In genomic region chr13:75302031-75302430, GRCh38 we compare ENCODE assay signal across 23 cellular contexts.
A peak's percentile ranks its signal among the peaks of the same experiment; 100 is the strongest.
DNase-seq lines count a peak whose midpoint lies in the region; ATAC-seq, FAIRE-seq and TF ChIP-seq lines count a peak whose summit lies in the region.
"Had no signal": no experiment of that assay in that cellular context is flagged by ENCODE, and none has a peak within 500 bp of the region (broad histone marks: within the 10 kb centered on the region; RNA-seq: fewer than 3 reads in every experiment).

No MANE protein-coding gene starts in this region.

- H3K27me3 Mint-ChIP-seq in activated T-cell treated with anti-CD3 and anti-CD28 coated beads, Interleukin-2, amount 50 U/mL, for 24 hours = no peaks in the 10 kb centered on the region
- H3K27me3 Mint-ChIP-seq: CD8-positive, alpha-beta memory T cell had no signal

- no peak for TF ChIP-seq RAD21 in HepG2 (CRISPR knock-in tag; IDR thresholded peaks at IDR 0.05)

- H3K4me3 ChIP-seq in fibroblast of mammary gland (ENCODE audit: control insufficient read depth, low read depth, low read length) (no peak overlapping the region), HepG2 (replicated peaks in 1 of 3; ENCODE audit: insufficient read depth in 1 of 3, low read depth in 2 of 3, low read length in 3 of 3) (no peak overlapping the region)
- H3K4me3 ChIP-seq in effector memory CD4-positive, alpha-beta T cell (ENCODE audit: insufficient read depth, low read depth, low read length, poor library complexity, severe bottlenecking) = no peak overlapping the region
- H3K4me3 ChIP-seq: SK-N-MC had no signal

- CTCF ChIA-PET in HepG2 (lab: Yijun Ruan, JAX; ENCODE audit: low intra/inter-chr PET ratio, low total read pairs) = interaction anchor here (1.0 kb wide), 1 partner anchor 56 kb away, joined by 3 read pairs; no protein-coding TSS in a partner anchor

- intact Hi-C loops in HepG2 (cut with micrococcal nuclease; ENCODE audit: unreplicated experiment) = loop anchor here (5.0 kb wide), 1 partner anchor 245 kb away; the partner anchor contains the start of gene UCHL3

- H3K9me3 ChIP-seq in HepG2 (ENCODE audit: low read length) = no peaks in the 10 kb centered on the region
- no peaks in the 10 kb centered on the region for H3K9me3 ChIP-seq in effector memory CD4-positive, alpha-beta T cell (ENCODE audit: control insufficient read depth, low read length)

- in situ Hi-C loops in HepG2 (cut with HindIII; ENCODE audit: extremely low pct_ligation_motif_present, low pct_unique_long_range_greater_than_20kb) = no loop called here

- TF ChIP-seq POLR2A in HepG2 (IDR thresholded peaks at IDR 0.05; ENCODE audit: insufficient read depth in 1 of 2, low read depth in 2 of 2, low read length in 2 of 2) = no peak

- H3K36me3 ChIP-seq in HepG2 (replicated peaks in 1 of 2; ENCODE audit: control insufficient read depth in 1 of 2, insufficient read depth in 2 of 2, low read length in 2 of 2) = peaks cover 11 to 40% of the 10 kb centered on the region in 2 experiments
- peaks cover 20% of the 10 kb centered on the region for H3K36me3 ChIP-seq in effector memory CD4-positive, alpha-beta T cell (ENCODE audit: control insufficient read depth, insufficient read depth, low read length)

- no peaks in the 10 kb centered on the region for H3K9me3 Mint-ChIP-seq in activated T-cell treated with anti-CD3 and anti-CD28 coated beads, Interleukin-2, amount 50 U/mL, for 24 hours
- H3K9me3 Mint-ChIP-seq: CD8-positive, alpha-beta memory T cell; H9; HFFc6 had no signal

- H3K4me2 ChIP-seq in HepG2 (ENCODE audit: low read depth, low read length) = no peak overlapping the region; the same call in 1 of the 2 replicates

- H2AFZ ChIP-seq in HepG2 (ENCODE audit: low read length) = no peak overlapping the region

- H3K79me2 ChIP-seq in HepG2 (ENCODE audit: insufficient read depth, low read length) = no peaks in the 10 kb centered on the region

- TF ChIP-seq EP300 in HepG2 (IDR thresholded peaks at IDR 0.05; ENCODE audit: low read depth in 2 of 2, low read length in 2 of 2) (peak in 1 of 2 experiments; percentile 64; a peak in 2 of 4 replicates), HepG2 (CRISPR knock-in tag; IDR thresholded peaks at IDR 0.05; ENCODE audit: borderline replicate concordance) (0 out of 2 replicates have a peak, but pooled peaks have one; percentile 17)

- POLR2A ChIA-PET in HepG2 (lab: Yijun Ruan, JAX) = interaction anchor here (0.9 kb wide), 1 partner anchor 38 kb away, joined by 4 read pairs; no protein-coding TSS in a partner anchor

- H3K36me3 Mint-ChIP-seq in activated T-cell treated with anti-CD3 and anti-CD28 coated beads, Interleukin-2, amount 50 U/mL, for 24 hours (ENCODE audit: low read depth) = peaks cover 86% of the 10 kb centered on the region

- peak overlapping the region; percentile 50 for H3K27ac Mint-ChIP-seq in activated T-cell treated with anti-CD3 and anti-CD28 coated beads, Interleukin-2, amount 50 U/mL, for 24 hours
- H3K27ac Mint-ChIP-seq: HFFc6 had no signal

- peaks cover 26% of the 10 kb centered on the region for H3K4me1 ChIP-seq in HepG2 (ENCODE audit: insufficient read depth, low read length)
- no peaks in the 10 kb centered on the region for H3K4me1 ChIP-seq in effector memory CD4-positive, alpha-beta T cell (ENCODE audit: control insufficient read depth, insufficient read depth, low read length, poor library complexity, severe bottlenecking)

- no peaks in the 10 kb centered on the region for H3K27me3 ChIP-seq in HepG2 (ENCODE audit: control insufficient read depth in 1 of 2, insufficient read depth in 2 of 2, low read length in 2 of 2)
- H3K27me3 ChIP-seq in effector memory CD4-positive, alpha-beta T cell (replicated peaks; ENCODE audit: control insufficient read depth, insufficient read depth, low read length, poor library complexity, severe bottlenecking) = no peaks in the 10 kb centered on the region

- BruUV-seq in HepG2 (replicated peaks; lab: Mats Ljungman, UMichigan) = no TSS peak

- H3K4me1 Mint-ChIP-seq in activated T-cell treated with anti-CD3 and anti-CD28 coated beads, Interleukin-2, amount 50 U/mL, for 24 hours (ENCODE audit: low read depth) = peaks cover 63% of the 10 kb centered on the region

- FAIRE-seq in HepG2 (lab: Jason Lieb, UNC) = no peak

- H3K9ac ChIP-seq in HepG2 (ENCODE audit: insufficient read depth, low read depth, low read length) = no peak overlapping the region

- DNase-seq in activated T-cell treated with anti-CD3 and anti-CD28 coated beads, Interleukin-2, amount 50 U/mL, for 24 hours = no peak
- DNase-seq in activated T-cell treated with anti-CD3 and anti-CD28 coated beads, Interleukin-2, amount 50 U/mL, for 48 hours = no peak
- DNase-seq in fibroblast of mammary gland (ENCODE audit: low read depth) (peak; percentile 5), HepG2 (ENCODE audit: low spot score) (peak; percentile 49), HUDEP-2 (lab: John Stamatoyannopoulos, UW; ENCODE audit: unreplicated experiment in 76 of 76) (no peak), kidney tubule cell (ENCODE audit: low spot score) (no peak)
- DNase-seq in effector memory CD4-positive, alpha-beta T cell = no peak
- DNase-seq: AML-193; C1 segment of cervical spinal cord; CD8-positive, alpha-beta memory T cell; GDM1; H9; HFFc6; KBM-7; NCI-H1105; NCI-H146; NCI-H2029; NCI-H2227 treated with DMSO at 0.1 percent for 48 hours; NCI-H510A; SHP77 treated with DMSO at 0.1 percent for 48 hours had no signal

- WGBS in HepG2 (ENCODE audit: low lambda C conversion rate) = 23% methylated on average over 8 of the region's 8 CpGs

- peak; percentile 83 for ATAC-seq in HepG2
- no peak for ATAC-seq in GM21390 (IDR thresholded peaks at IDR 0.05; ENCODE audit: unreplicated experiment)

- peak overlapping the region; percentile 24 for H3K27ac ChIP-seq in HepG2 (ENCODE audit: extremely low read length, insufficient read depth, low read length)
- H3K27ac ChIP-seq in effector memory CD4-positive, alpha-beta T cell (ENCODE audit: insufficient read depth, low read length, poor library complexity, severe bottlenecking) = no peak overlapping the region
- H3K27ac ChIP-seq: RWPE1, SK-N-MC had no signal

- no peak for TF ChIP-seq CTCF in fibroblast of mammary gland (conservative IDR thresholded peaks at IDR 0.05; ENCODE audit: control insufficient read depth, insufficient read depth, low read depth, low read length)
- no peak for TF ChIP-seq CTCF in HepG2 (CRISPR knock-in tag; IDR thresholded peaks at IDR 0.05)

- no peak overlapping the region for H3K4me3 Mint-ChIP-seq in activated T-cell treated with anti-CD3 and anti-CD28 coated beads, Interleukin-2, amount 50 U/mL, for 24 hours
- H3K4me3 Mint-ChIP-seq: CD8-positive, alpha-beta memory T cell; H9; HFFc6 had no signal

- H4K20me1 ChIP-seq in HepG2 (ENCODE audit: insufficient read depth, low read length) = no peaks in the 10 kb centered on the region; the same call in 1 of the 2 replicates

TF ChIP-seq in HepG2, 621 proteins besides CTCF, POLR2A, EP300 and RAD21 (continues in another document):
- TF ChIP-seq CENPX (CRISPR knock-in tag; IDR thresholded peaks at IDR 0.05) (no peak), HDAC2 (CRISPR knock-in tag; IDR thresholded peaks at IDR 0.05) (0 out of 2 replicates have a peak, but pooled peaks have one; percentile 32), FOSL1 (CRISPR knock-in tag; IDR thresholded peaks at IDR 0.05; ENCODE audit: borderline replicate concordance) (no peak), ZNF12 (CRISPR knock-in tag; IDR thresholded peaks at IDR 0.05) (0 out of 2 replicates have a peak, but pooled peaks have one; percentile 49), SIN3B (IDR thresholded peaks at IDR 0.05; ENCODE audit: low read length) (no peak), ZNF777 (CRISPR knock-in tag; IDR thresholded peaks at IDR 0.05) (no peak), TOPORS (CRISPR knock-in tag; IDR thresholded peaks at IDR 0.05) (no peak)
- TF ChIP-seq, protein P1, sequence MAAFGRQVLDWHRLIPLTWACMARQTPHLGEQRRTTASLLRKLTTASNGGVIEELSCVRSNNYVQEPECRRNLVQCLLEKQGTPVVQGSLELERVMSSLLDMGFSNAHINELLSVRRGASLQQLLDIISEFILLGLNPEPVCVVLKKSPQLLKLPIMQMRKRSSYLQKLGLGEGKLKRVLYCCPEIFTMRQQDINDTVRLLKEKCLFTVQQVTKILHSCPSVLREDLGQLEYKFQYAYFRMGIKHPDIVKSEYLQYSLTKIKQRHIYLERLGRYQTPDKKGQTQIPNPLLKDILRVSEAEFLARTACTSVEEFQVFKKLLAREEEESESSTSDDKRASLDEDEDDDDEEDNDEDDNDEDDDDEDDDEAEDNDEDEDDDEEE (CRISPR knock-in tag; IDR thresholded peaks at IDR 0.05) = no peak
- TF ChIP-seq, protein P2, sequence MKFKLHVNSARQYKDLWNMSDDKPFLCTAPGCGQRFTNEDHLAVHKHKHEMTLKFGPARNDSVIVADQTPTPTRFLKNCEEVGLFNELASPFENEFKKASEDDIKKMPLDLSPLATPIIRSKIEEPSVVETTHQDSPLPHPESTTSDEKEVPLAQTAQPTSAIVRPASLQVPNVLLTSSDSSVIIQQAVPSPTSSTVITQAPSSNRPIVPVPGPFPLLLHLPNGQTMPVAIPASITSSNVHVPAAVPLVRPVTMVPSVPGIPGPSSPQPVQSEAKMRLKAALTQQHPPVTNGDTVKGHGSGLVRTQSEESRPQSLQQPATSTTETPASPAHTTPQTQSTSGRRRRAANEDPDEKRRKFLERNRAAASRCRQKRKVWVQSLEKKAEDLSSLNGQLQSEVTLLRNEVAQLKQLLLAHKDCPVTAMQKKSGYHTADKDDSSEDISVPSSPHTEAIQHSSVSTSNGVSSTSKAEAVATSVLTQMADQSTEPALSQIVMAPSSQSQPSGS (CRISPR knock-in tag; IDR thresholded peaks at IDR 0.05) = peak; percentile 29; the same call in 1 of the 2 replicates

Comparison
In these comparisons a context has a peak if more than half of its experiments do, and no peak if none do; other contexts are left out.
1. DNase-seq: peak in fibroblast of mammary gland (single experiment) and HepG2 (single experiment); none in activated T-cell treated with anti-CD3 and anti-CD28 coated beads, Interleukin-2, amount 50 U/mL, for 24 hours (single experiment), activated T-cell treated with anti-CD3 and anti-CD28 coated beads, Interleukin-2, amount 50 U/mL, for 48 hours (0 of 2), effector memory CD4-positive, alpha-beta T cell (0 of 3), HUDEP-2 (0 of 76) and kidney tubule cell (single experiment).